In genomic region chr15:31262143-31262530, GRCh38 we compare ENCODE assay signal across 16 cellular contexts.
DNase-seq lines count a peak whose midpoint lies in the region; ATAC-seq and TF ChIP-seq lines count a peak whose summit lies in the region.
"Had no signal": no experiment of that assay in that cellular context is flagged by ENCODE, and none has a peak within 500 bp of the region (broad histone marks: within the 10 kb centered on the region; RNA-seq: fewer than 3 reads in every experiment).

No MANE protein-coding gene starts in this region.

- intact Hi-C loops in CD4-positive, alpha-beta memory T cell (cut with micrococcal nuclease) = no loop called here
- intact Hi-C loops in activated T-helper 2 cell treated with anti-CD3 and anti-CD28 coated beads, Interferon-gamma antibody, Interleukin-2, Interleukin-4, amounts not matched to agents 10 μg/mL and 5 μg/mL and 100 μg/mL, durations not matched to agents 14 hours and 24 hours and 36 hours (cut with micrococcal nuclease) = loop anchor here (5.0 kb wide), 3 partner anchors 65 to 225 kb away; partner anchors contain the start of gene KLF13
- intact Hi-C loops in right cardiac atrium (cut with DNase I) = no loop called here

- peaks cover 17% of the 10 kb centered on the region for H4K20me1 ChIP-seq in BLaER1

- peaks cover 56 to 78% (median 63%) of the 10 kb centered on the region in 4 donors for H3K4me1 Mint-ChIP-seq in CD4-positive, alpha-beta memory T cell
- H3K4me1 Mint-ChIP-seq in activated T-helper 2 cell treated with anti-CD3 and anti-CD28 coated beads, Interferon-gamma antibody, Interleukin-2, Interleukin-4, amounts not matched to agents 10 μg/mL and 5 μg/mL and 100 μg/mL, durations not matched to agents 14 hours and 24 hours and 36 hours (ENCODE audit: low read depth) = peaks cover 64% of the 10 kb centered on the region
- H3K4me1 Mint-ChIP-seq in neural crest cell = peaks cover 10% of the 10 kb centered on the region

- no peak overlapping the region for H3K9ac ChIP-seq in BLaER1
- H3K9ac ChIP-seq: parathyroid adenoma had no signal

- WGBS in right cardiac atrium = 91% methylated on average over 4 of the region's 4 CpGs

- H3K27ac ChIP-seq in BLaER1 (no peak overlapping the region), right cardiac atrium (ENCODE audit: low read length) (no peak overlapping the region)
- no peak overlapping the region for H3K27ac ChIP-seq in CD4-positive, alpha-beta memory T cell (ENCODE audit: low read depth, low read length)
- H3K27ac ChIP-seq: breast epithelium, gastroesophageal sphincter, parathyroid adenoma, thoracic aorta had no signal

- CTCF ChIA-PET in CD4-positive, alpha-beta memory T cell (lab: Charles Lee; ENCODE audit: partially characterized antibody) = interaction anchor here (0.9 to 3.8 kb wide), 7 partner anchors 9 to 103 kb away, joined by 3 to 20 read pairs (median 3); no protein-coding TSS in a partner anchor

- no peaks in the 10 kb centered on the region for H3K36me3 ChIP-seq in BLaER1
- H3K36me3 ChIP-seq in CD4-positive, alpha-beta memory T cell (ENCODE audit: insufficient read depth, low read length) = no peaks in the 10 kb centered on the region
- H3K36me3 ChIP-seq: breast epithelium, gastroesophageal sphincter, thoracic aorta had no signal

- no peaks in the 10 kb centered on the region for H3K36me3 Mint-ChIP-seq in CD4-positive, alpha-beta memory T cell
- no peaks in the 10 kb centered on the region for H3K36me3 Mint-ChIP-seq in activated T-helper 2 cell treated with anti-CD3 and anti-CD28 coated beads, Interferon-gamma antibody, Interleukin-2, Interleukin-4, amounts not matched to agents 10 μg/mL and 5 μg/mL and 100 μg/mL, durations not matched to agents 14 hours and 24 hours and 36 hours (ENCODE audit: low read depth)
- no peaks in the 10 kb centered on the region for H3K36me3 Mint-ChIP-seq in neural crest cell (ENCODE audit: low read depth)

- H3K27me3 Mint-ChIP-seq in CD4-positive, alpha-beta memory T cell = no peaks in the 10 kb centered on the region
- peaks cover 4% of the 10 kb centered on the region for H3K27me3 Mint-ChIP-seq in activated T-helper 2 cell treated with anti-CD3 and anti-CD28 coated beads, Interferon-gamma antibody, Interleukin-2, Interleukin-4, amounts not matched to agents 10 μg/mL and 5 μg/mL and 100 μg/mL, durations not matched to agents 14 hours and 24 hours and 36 hours (ENCODE audit: low read depth)
- H3K27me3 Mint-ChIP-seq in neural crest cell (ENCODE audit: low read depth) = no peaks in the 10 kb centered on the region

- peak overlapping the region; percentile 98 for H3K4me2 ChIP-seq in BLaER1

- no peak for ATAC-seq in HG03196 (IDR thresholded peaks at IDR 0.05; ENCODE audit: unreplicated experiment)
- no peak for ATAC-seq in right cardiac atrium
- ATAC-seq: gastroesophageal sphincter had no signal

- TF ChIP-seq CTCF in neural crest cell (conservative IDR thresholded peaks at IDR 0.05) = no peak

- H3K9me3 ChIP-seq in BLaER1 (no peaks in the 10 kb centered on the region), right cardiac atrium (ENCODE audit: control insufficient read depth, low read length) (no peaks in the 10 kb centered on the region)
- no peaks in the 10 kb centered on the region for H3K9me3 ChIP-seq in CD4-positive, alpha-beta memory T cell (ENCODE audit: control insufficient read depth in 1 of 2, low read length in 2 of 2)
- H3K9me3 ChIP-seq: breast epithelium, gastroesophageal sphincter, thoracic aorta had no signal

- H3K27ac Mint-ChIP-seq in CD4-positive, alpha-beta memory T cell = peak overlapping the region in 5 of 7 donors; percentile 10 to 91 (median 70)
- no peak overlapping the region for H3K27ac Mint-ChIP-seq in activated T-helper 2 cell treated with anti-CD3 and anti-CD28 coated beads, Interferon-gamma antibody, Interleukin-2, Interleukin-4, amounts not matched to agents 10 μg/mL and 5 μg/mL and 100 μg/mL, durations not matched to agents 14 hours and 24 hours and 36 hours
- H3K27ac Mint-ChIP-seq in neural crest cell (ENCODE audit: unreplicated experiment) = peak overlapping the region; percentile 67

- H3K4me3 Mint-ChIP-seq in CD4-positive, alpha-beta memory T cell = peak overlapping the region in 2 of 8 donors; percentile 15 to 17
- no peak overlapping the region for H3K4me3 Mint-ChIP-seq in activated T-helper 2 cell treated with anti-CD3 and anti-CD28 coated beads, Interferon-gamma antibody, Interleukin-2, Interleukin-4, amounts not matched to agents 10 μg/mL and 5 μg/mL and 100 μg/mL, durations not matched to agents 14 hours and 24 hours and 36 hours (ENCODE audit: low read depth)
- no peak overlapping the region for H3K4me3 Mint-ChIP-seq in neural crest cell

- POLR2A ChIA-PET in CD4-positive, alpha-beta memory T cell (lab: Charles Lee; ENCODE audit: partially characterized antibody) = interaction anchor here (1.5 to 11.1 kb wide), 8 partner anchors 9 to 173 kb away, joined by 5 to 242 read pairs (median 6); partner anchors contain the start of gene KLF13

- no peak for DNase-seq in CD4-positive, alpha-beta memory T cell
- DNase-seq in activated T-helper 2 cell treated with anti-CD3 and anti-CD28 coated beads, Interferon-gamma antibody, Interleukin-2, Interleukin-4, amounts not matched to agents 10 μg/mL and 5 μg/mL and 100 μg/mL, durations not matched to agents 14 hours and 24 hours and 36 hours (ENCODE audit: low spot score) = peak; percentile 7
- DNase-seq in neural crest cell (ENCODE audit: low read depth, low spot score) = no peak
- no peak for DNase-seq in NCI-H1417 treated with DMSO at 0.1 percent for 48 hours (lab: John Stamatoyannopoulos, UW)
- no peak for DNase-seq in right cardiac atrium
- DNase-seq: activated gamma-delta T cell treated with Interleukin-2 at 50 U/mL for 16 hours; midbrain; NCI-H1930; NCI-H526; stimulated activated CD4-positive, alpha-beta T cell treated with anti-CD3 and anti-CD28 coated beads, Interleukin-12 subunit alpha, Interleukin-12 subunit beta, amount 100 ng/mL, for 4 hours had no signal

- no peaks in the 10 kb centered on the region for H3K9me3 Mint-ChIP-seq in CD4-positive, alpha-beta memory T cell
- peaks cover 4% of the 10 kb centered on the region for H3K9me3 Mint-ChIP-seq in activated T-helper 2 cell treated with anti-CD3 and anti-CD28 coated beads, Interferon-gamma antibody, Interleukin-2, Interleukin-4, amounts not matched to agents 10 μg/mL and 5 μg/mL and 100 μg/mL, durations not matched to agents 14 hours and 24 hours and 36 hours
- no peaks in the 10 kb centered on the region for H3K9me3 Mint-ChIP-seq in neural crest cell

- H3K4me3 ChIP-seq in BLaER1 (no peak overlapping the region), right cardiac atrium (ENCODE audit: low read length) (no peak overlapping the region)
- H3K4me3 ChIP-seq in CD4-positive, alpha-beta memory T cell (ENCODE audit: low read length in 2 of 2) = no peak overlapping the region
- H3K4me3 ChIP-seq: breast epithelium, gastroesophageal sphincter, thoracic aorta had no signal

- no peaks in the 10 kb centered on the region for H3K27me3 ChIP-seq in BLaER1
- no peaks in the 10 kb centered on the region for H3K27me3 ChIP-seq in CD4-positive, alpha-beta memory T cell (ENCODE audit: insufficient read depth, low read length)
- no peaks in the 10 kb centered on the region for H3K27me3 ChIP-seq in right cardiac atrium (ENCODE audit: control insufficient read depth, insufficient read depth)
- H3K27me3 ChIP-seq: breast epithelium, gastroesophageal sphincter had no signal

- H3K4me1 ChIP-seq in BLaER1 (peaks cover 62% of the 10 kb centered on the region), right cardiac atrium (ENCODE audit: control insufficient read depth, insufficient read depth, low read length) (no peaks in the 10 kb centered on the region)
- peaks cover 58% of the 10 kb centered on the region for H3K4me1 ChIP-seq in CD4-positive, alpha-beta memory T cell (ENCODE audit: insufficient read depth, low read length)
- H3K4me1 ChIP-seq: parathyroid adenoma had no signal
